8 cellular contexts compared by ENCODE assay signal in genomic region chr11:11148104-11148509, GRCh38.
DNase-seq lines count a peak whose midpoint lies in the region; ATAC-seq, FAIRE-seq and TF ChIP-seq lines count a peak whose summit lies in the region.

No MANE protein-coding gene starts in this region.

- intact Hi-C loops in K562 (cut with micrococcal nuclease) (no loop called here), stomach (cut with DNase I; ENCODE audit: low total_unique reads) (no loop called here)
- intact Hi-C loops in activated T-helper 2 cell treated with anti-CD3 and anti-CD28 coated beads, Interferon-gamma antibody, Interleukin-2, Interleukin-4, amounts not matched to agents 10 μg/mL and 5 μg/mL and 100 μg/mL, durations not matched to agents 14 hours and 24 hours and 36 hours (cut with micrococcal nuclease) = no loop called here

- TF ChIP-seq EP300 in K562 (IDR thresholded peaks at IDR 0.05; ENCODE audit: low read length) = no peak
- TF ChIP-seq EP300 in stomach (IDR thresholded peaks at IDR 0.05) = no peak

- no peak overlapping the region for H3K4me3 ChIP-seq in K562
- no peak overlapping the region for H3K4me3 ChIP-seq in keratinocyte (ENCODE audit: control insufficient read depth in 2 of 3, extremely low read depth in 1 of 3, insufficient read depth in 2 of 3, low read depth in 1 of 3, low read length in 3 of 3)
- H3K4me3 ChIP-seq in stomach = no peak overlapping the region

- TF ChIP-seq CTCF in K562 (IDR thresholded peaks at IDR 0.05 in 2 of 3, conservative IDR thresholded peaks at IDR 0.05 in 1 of 3; ENCODE audit: insufficient read depth in 2 of 3, low read depth in 1 of 3, low read length in 3 of 3) (peak; percentile 11 to 47 (median 31); a peak in 3 of 6 replicates), keratinocyte (optimal IDR thresholded peaks at IDR 0.05 in 1 of 3, IDR thresholded peaks at IDR 0.05 in 1 of 3, conservative IDR thresholded peaks at IDR 0.05 in 1 of 3; ENCODE audit: extremely low read depth in 1 of 3, insufficient read depth in 2 of 3, low read length in 3 of 3) (peak; percentile 62 to 76 (median 66)), stomach (IDR thresholded peaks at IDR 0.05) (peak in 2 of 7 experiments; percentile 5 to 14)

- TF ChIP-seq RAD21 in K562 (CRISPR knock-in tag; conservative IDR thresholded peaks at IDR 0.05 in 1 of 2, IDR thresholded peaks at IDR 0.05 in 1 of 2) = no peak

- no peak overlapping the region for H3K4me3 Mint-ChIP-seq in activated T-helper 2 cell treated with anti-CD3 and anti-CD28 coated beads, Interferon-gamma antibody, Interleukin-2, Interleukin-4, amounts not matched to agents 10 μg/mL and 5 μg/mL and 100 μg/mL, durations not matched to agents 14 hours and 24 hours and 36 hours (ENCODE audit: low read depth)

- BruUV-seq in K562 (replicated peaks; lab: Mats Ljungman, UMichigan) = no TSS peak

- in situ Hi-C loops in K562 (cut with MboI) = no loop called here

- ATAC-seq in K562 = peak; percentile 71
- ATAC-seq in GM21529 (IDR thresholded peaks at IDR 0.05; ENCODE audit: unreplicated experiment) = no peak

- FAIRE-seq in K562 (lab: Jason Lieb, UNC) (no peak), keratinocyte (lab: Jason Lieb, UNC) (no peak)

- H3K4me1 Mint-ChIP-seq in activated T-helper 2 cell treated with anti-CD3 and anti-CD28 coated beads, Interferon-gamma antibody, Interleukin-2, Interleukin-4, amounts not matched to agents 10 μg/mL and 5 μg/mL and 100 μg/mL, durations not matched to agents 14 hours and 24 hours and 36 hours (ENCODE audit: low read depth) = peaks cover 19% of the 10 kb centered on the region

- H3K9ac ChIP-seq in K562 (ENCODE audit: insufficient read depth in 1 of 2, low read depth in 2 of 2, low read length in 2 of 2) (no peak overlapping the region), keratinocyte (ENCODE audit: control insufficient read depth, extremely low read depth, insufficient read depth, low read length) (no peak overlapping the region)

- POLR2A ChIA-PET in K562 (lab: Yijun Ruan, JAX) = interaction anchor here (0.8 to 1.1 kb wide), 2 partner anchors 17 to 29 kb away, joined by 3 read pairs; no protein-coding TSS in a partner anchor

- no peaks in the 10 kb centered on the region for H3K36me3 Mint-ChIP-seq in activated T-helper 2 cell treated with anti-CD3 and anti-CD28 coated beads, Interferon-gamma antibody, Interleukin-2, Interleukin-4, amounts not matched to agents 10 μg/mL and 5 μg/mL and 100 μg/mL, durations not matched to agents 14 hours and 24 hours and 36 hours (ENCODE audit: low read depth)

- no peaks in the 10 kb centered on the region for H4K20me1 ChIP-seq in K562 (replicated peaks; ENCODE audit: control insufficient read depth, insufficient read depth, low read length)
- H4K20me1 ChIP-seq in keratinocyte (ENCODE audit: control insufficient read depth, extremely low read depth, insufficient read depth, low read length) = no peaks in the 10 kb centered on the region

- DNase-seq in stimulated activated naive CD4-positive, alpha-beta T cell (lab: John Stamatoyannopoulos, UW) = peak in 5 of 6 experiments; percentile 12 to 36 (median 19)
- no peak for DNase-seq in stimulated activated naive CD4-positive, alpha-beta T cell treated with Interleukin-2 at 50 U/mL for 16 hours (lab: John Stamatoyannopoulos, UW)
- DNase-seq in K562 (ENCODE audit: extremely low read depth in 1 of 4, low spot score in 3 of 4) = peak in 2 of 4 experiments; percentile 12 to 15
- peak; percentile 19 for DNase-seq in keratinocyte (ENCODE audit: low read depth, low spot score)
- no peak for DNase-seq in stomach
- no peak for DNase-seq in SHP77 treated with DMSO at 0.1 percent for 48 hours (lab: John Stamatoyannopoulos, UW)
- no peak for DNase-seq in activated T-helper 2 cell treated with anti-CD3 and anti-CD28 coated beads, Interferon-gamma antibody, Interleukin-2, Interleukin-4, amounts not matched to agents 10 μg/mL and 5 μg/mL and 100 μg/mL, durations not matched to agents 14 hours and 24 hours and 36 hours (ENCODE audit: low spot score)

- CTCF ChIA-PET in K562 (lab: Yijun Ruan, JAX; ENCODE audit: low intra/inter-chr PET ratio) = no interaction called here

- H3K9me1 ChIP-seq in K562 (ENCODE audit: control insufficient read depth, insufficient read depth, low read length) (no peaks in the 10 kb centered on the region), keratinocyte (ENCODE audit: control insufficient read depth, extremely low read depth, insufficient read depth, low read length) (no peaks in the 10 kb centered on the region)

- H3K27me3 ChIP-seq in K562 (ENCODE audit: control insufficient read depth in 2 of 2, insufficient read depth in 2 of 2, low read length in 2 of 2) (peaks cover 2 to 14% of the 10 kb centered on the region in 2 experiments; a peak in 2 of 5 replicates), keratinocyte (ENCODE audit: control insufficient read depth, extremely low read depth, insufficient read depth, low read length) (peaks cover 2% of the 10 kb centered on the region), stomach (no peaks in the 10 kb centered on the region)

- H2AFZ ChIP-seq in K562 (ENCODE audit: low read depth, low read length) = no peak overlapping the region
- no peak overlapping the region for H2AFZ ChIP-seq in keratinocyte (ENCODE audit: control insufficient read depth, low read length)

- no peaks in the 10 kb centered on the region for H3K9me3 ChIP-seq in K562 (replicated peaks; ENCODE audit: control insufficient read depth, insufficient read depth, low read depth, low read length)
- no peaks in the 10 kb centered on the region for H3K9me3 ChIP-seq in keratinocyte (ENCODE audit: control insufficient read depth, low read depth, low read length)
- H3K9me3 ChIP-seq in stomach = no peaks in the 10 kb centered on the region

- dilution Hi-C loops in keratinocyte (cut with MboI; ENCODE audit: extremely low pct_ligation_motif_present, low sequenced_read_pairs) = no loop called here

- H3K27ac Mint-ChIP-seq in activated T-helper 2 cell treated with anti-CD3 and anti-CD28 coated beads, Interferon-gamma antibody, Interleukin-2, Interleukin-4, amounts not matched to agents 10 μg/mL and 5 μg/mL and 100 μg/mL, durations not matched to agents 14 hours and 24 hours and 36 hours = no peak overlapping the region

- no peaks in the 10 kb centered on the region for H3K27me3 Mint-ChIP-seq in activated T-helper 2 cell treated with anti-CD3 and anti-CD28 coated beads, Interferon-gamma antibody, Interleukin-2, Interleukin-4, amounts not matched to agents 10 μg/mL and 5 μg/mL and 100 μg/mL, durations not matched to agents 14 hours and 24 hours and 36 hours (ENCODE audit: low read depth)

- H3K4me2 ChIP-seq in K562 (ENCODE audit: insufficient read depth, low read length) (no peak overlapping the region), keratinocyte (ENCODE audit: control insufficient read depth, extremely low read depth, insufficient read depth, low read depth, low read length) (no peak overlapping the region)

- H3K36me3 ChIP-seq in K562 (ENCODE audit: control insufficient read depth, insufficient read depth, low read length) (no peaks in the 10 kb centered on the region), keratinocyte (ENCODE audit: control insufficient read depth in 2 of 2, extremely low read depth in 1 of 2, insufficient read depth in 2 of 2, low read length in 2 of 2) (no peaks in the 10 kb centered on the region), stomach (no peaks in the 10 kb centered on the region)

- H3K27ac ChIP-seq in K562 (ENCODE audit: extremely low read depth, low read depth, low read length) = no peak overlapping the region
- H3K27ac ChIP-seq in keratinocyte (ENCODE audit: control insufficient read depth, insufficient read depth, low read length) = no peak overlapping the region
- H3K27ac ChIP-seq in stomach = peak overlapping the region in 3 of 5 donors; percentile 20 to 61 (median 40)

- H3K79me2 ChIP-seq in K562 (ENCODE audit: control insufficient read depth, insufficient read depth, low read length) = no peaks in the 10 kb centered on the region
- H3K79me2 ChIP-seq in keratinocyte (ENCODE audit: control insufficient read depth, insufficient read depth, low read length) = no peaks in the 10 kb centered on the region

- no peaks in the 10 kb centered on the region for H3K9me3 Mint-ChIP-seq in activated T-helper 2 cell treated with anti-CD3 and anti-CD28 coated beads, Interferon-gamma antibody, Interleukin-2, Interleukin-4, amounts not matched to agents 10 μg/mL and 5 μg/mL and 100 μg/mL, durations not matched to agents 14 hours and 24 hours and 36 hours

- 0% methylated on average over 5 of the region's 5 CpGs for WGBS in K562 (ENCODE audit: insufficient coverage, low coverage, missing lambda C conversion rate)
- 0 to 53% (median 34%) methylated on average over 2 to 5 of the region's 5 CpGs for WGBS in stomach, 5 donors

- no peak for TF ChIP-seq POLR2A in K562 (conservative IDR thresholded peaks at IDR 0.05)
- TF ChIP-seq POLR2A in stomach (IDR thresholded peaks at IDR 0.05) = no peak

- no peaks in the 10 kb centered on the region for H3K4me1 ChIP-seq in K562 (replicated peaks in 1 of 2; ENCODE audit: control insufficient read depth in 2 of 2, insufficient read depth in 2 of 2, low read length in 2 of 2)
- no peaks in the 10 kb centered on the region for H3K4me1 ChIP-seq in keratinocyte (ENCODE audit: control insufficient read depth, extremely low read depth, insufficient read depth, low read length)
- H3K4me1 ChIP-seq in stomach = peaks cover 0 to 20% (median 10%) of the 10 kb centered on the region in 4 donors

TF ChIP-seq in K562, 482 proteins besides CTCF, POLR2A, EP300 and RAD21:
- TF ChIP-seq ZNF785 (CRISPR knock-in tag; IDR thresholded peaks at IDR 0.05) (peak; percentile 89), JUND (IDR thresholded peaks at IDR 0.05; ENCODE audit: borderline replicate concordance, low read depth, low read length) (peak; percentile 25; the same call in 1 of the 2 replicates), JUND (tag; IDR thresholded peaks at IDR 0.05; ENCODE audit: borderline replicate concordance, low read depth, low read length) (no peak), BRD4 (IDR thresholded peaks at IDR 0.05) (no peak), ATF3 (IDR thresholded peaks at IDR 0.05) (peak; percentile 25; the same call in 1 of the 2 replicates), ATF3 (CRISPR knock-in tag; conservative IDR thresholded peaks at IDR 0.05) (no peak), ZNF586 (CRISPR knock-in tag; conservative IDR thresholded peaks at IDR 0.05) (no peak), ILF3 (IDR thresholded peaks at IDR 0.05; ENCODE audit: borderline replicate concordance) (no peak)

Comparison
In these comparisons a context has a peak if more than half of its experiments do, and no peak if none do; other contexts are left out.
1. DNase-seq: peak in stimulated activated naive CD4-positive, alpha-beta T cell (5 of 6) and keratinocyte (single experiment); none in stimulated activated naive CD4-positive, alpha-beta T cell treated with Interleukin-2 at 50 U/mL for 16 hours (single experiment), stomach (single experiment), SHP77 treated with DMSO at 0.1 percent for 48 hours (single experiment) and activated T-helper 2 cell treated with anti-CD3 and anti-CD28 coated beads, Interferon-gamma antibody, Interleukin-2, Interleukin-4, amounts not matched to agents 10 μg/mL and 5 μg/mL and 100 μg/mL, durations not matched to agents 14 hours and 24 hours and 36 hours (single experiment).
2. H3K27ac ChIP-seq: peak in stomach (3 of 5); none in K562 (single experiment) and keratinocyte (single experiment).